Comparison of ENCODE assay signal across 21 cellular contexts in genomic region chr3:13728487-13728886, GRCh38.
DNase-seq lines count a peak whose midpoint lies in the region; ATAC-seq and TF ChIP-seq lines count a peak whose summit lies in the region.
"Had no signal": no experiment of that assay in that cellular context is flagged by ENCODE, and none has a peak within 500 bp of the region (broad histone marks: within the 10 kb centered on the region; RNA-seq: fewer than 3 reads in every experiment).

No MANE protein-coding gene starts in this region.

- peaks cover 23% of the 10 kb centered on the region for H3K4me1 ChIP-seq in GM23338 (ENCODE audit: insufficient read depth)
- peaks cover 29% of the 10 kb centered on the region for H3K4me1 ChIP-seq in HUES64 (ENCODE audit: insufficient read depth, low read length)
- H3K4me1 ChIP-seq: BLaER1 treated with 17β-estradiol and CSF1 and Interleukin-3, amounts not matched to agents 10 nM and 100 nM had no signal

- no peaks in the 10 kb centered on the region for H3F3A ChIP-seq in GM23338 (replicated peaks; ENCODE audit: low read depth)

- H3K9me3 ChIP-seq in HUES64 (ENCODE audit: insufficient read depth, low read depth, low read length) = peaks cover 15% of the 10 kb centered on the region; the same call in 1 of the 2 replicates

- peak overlapping the region; percentile 30; the same call in 1 of the 2 replicates for H3K9ac ChIP-seq in HUES64 (ENCODE audit: low read depth, low read length)
- H3K9ac ChIP-seq: BLaER1 treated with 17β-estradiol and CSF1 and Interleukin-3, amounts not matched to agents 10 nM and 100 nM; GM23248; KMS-11 had no signal

- no peaks in the 10 kb centered on the region for H3K9me2 ChIP-seq in GM23338 (ENCODE audit: insufficient read depth)

- ATAC-seq in GM23338 (peak; percentile 98), HG03159 (IDR thresholded peaks at IDR 0.05; ENCODE audit: unreplicated experiment) (no peak)

- H3K4me1 Mint-ChIP-seq in GM23338 (peaks cover 25% of the 10 kb centered on the region), chondrocyte (ENCODE audit: low read depth) (no peaks in the 10 kb centered on the region)

- WGBS in HUES64 = 13% methylated on average over 2 of the region's 2 CpGs

- DNase-seq in GM23338 (ENCODE audit: low spot score) = peak; percentile 73
- peak; percentile 54 for DNase-seq in iPS DF 19.7 (ENCODE audit: low read depth, low spot score)
- DNase-seq in iPS-NIHi11 (ENCODE audit: low spot score) = peak; percentile 26
- no peak for DNase-seq in NCI-H128 (lab: John Stamatoyannopoulos, UW; ENCODE audit: unreplicated experiment)
- no peak for DNase-seq in chondrocyte (ENCODE audit: low spot score)
- DNase-seq: AML-193; CD4-positive, alpha-beta T cell; GM23248; MM.1S; NCI-H1417; NCI-H1694 treated with DMSO at 0.1 percent for 48 hours; NCI-H2081; NCI-H2227 treated with DMSO at 0.1 percent for 48 hours; NCI-H526 treated with DMSO at 0.1 percent for 48 hours; Right ventricle myocardium superior; RPMI8226 had no signal

- peaks cover 8% of the 10 kb centered on the region for H3K27me3 Mint-ChIP-seq in GM23338 (ENCODE audit: insufficient read depth, low read depth, poor library complexity)
- peaks cover 48% of the 10 kb centered on the region for H3K27me3 Mint-ChIP-seq in chondrocyte (ENCODE audit: low read depth)

- H3K79me2 ChIP-seq in GM23338 (replicated peaks; ENCODE audit: insufficient read depth) = no peaks in the 10 kb centered on the region

- H4K20me1 ChIP-seq in GM23338 (replicated peaks; ENCODE audit: insufficient read depth) = no peaks in the 10 kb centered on the region
- H4K20me1 ChIP-seq: BLaER1 treated with 17β-estradiol and CSF1 and Interleukin-3, amounts not matched to agents 10 nM and 100 nM had no signal

- H3K27ac Mint-ChIP-seq in GM23338 (peak overlapping the region; percentile 91), chondrocyte (ENCODE audit: unreplicated experiment) (no peak overlapping the region)
- H3K27ac Mint-ChIP-seq: CD4-positive, alpha-beta T cell; IgD-negative memory B cell had no signal

- H3K27me3 ChIP-seq in GM23338 (ENCODE audit: insufficient read depth) (no peaks in the 10 kb centered on the region), HUES64 (ENCODE audit: insufficient read depth, low read length) (no peaks in the 10 kb centered on the region)
- H3K27me3 ChIP-seq: BLaER1 treated with 17β-estradiol and CSF1 and Interleukin-3, amounts not matched to agents 10 nM and 100 nM had no signal

- H2AFZ ChIP-seq in GM23338 = no peak overlapping the region
- H2AFZ ChIP-seq: GM23248 had no signal

- H3K4me2 ChIP-seq in GM23338 = peak overlapping the region; percentile 17
- H3K4me2 ChIP-seq: BLaER1 treated with 17β-estradiol and CSF1 and Interleukin-3, amounts not matched to agents 10 nM and 100 nM; KMS-11 had no signal

- H3K27ac ChIP-seq in GM23338 (ENCODE audit: low read depth) (peak overlapping the region; percentile 45), HUES64 (ENCODE audit: low read depth, low read length) (peak overlapping the region; percentile 72)
- H3K27ac ChIP-seq: BLaER1 treated with 17β-estradiol and CSF1 and Interleukin-3, amounts not matched to agents 10 nM and 100 nM; GM23248; KMS-11 had no signal

- peaks cover 8% of the 10 kb centered on the region; the same call in 2 of the 3 replicates for H3K36me3 Mint-ChIP-seq in GM23338 (ENCODE audit: low read depth)
- H3K36me3 Mint-ChIP-seq in chondrocyte (ENCODE audit: low read depth) = no peaks in the 10 kb centered on the region
- H3K36me3 Mint-ChIP-seq: IgD-negative memory B cell had no signal

- H3K4me3 Mint-ChIP-seq in GM23338 = peak overlapping the region; percentile 46
- H3K4me3 Mint-ChIP-seq in chondrocyte (ENCODE audit: unreplicated experiment) = no peak overlapping the region
- H3K4me3 Mint-ChIP-seq: CD4-positive, alpha-beta T cell; IgD-negative memory B cell had no signal

- TF ChIP-seq CTCF in GM23338 (conservative IDR thresholded peaks at IDR 0.05; ENCODE audit: low read depth in 2 of 2) = no peak
- TF ChIP-seq CTCF in chondrocyte (IDR thresholded peaks at IDR 0.05) = no peak

- peak overlapping the region; percentile 4; the same call in 1 of the 2 replicates for H3K4me3 ChIP-seq in GM23338
- 0 out of 2 replicates have a peak overlapping the region, but pooled peaks have one; percentile 17 for H3K4me3 ChIP-seq in HUES64 (ENCODE audit: low read length)
- H3K4me3 ChIP-seq: BLaER1 treated with 17β-estradiol and CSF1 and Interleukin-3, amounts not matched to agents 10 nM and 100 nM; GM23248 had no signal

- H3K36me3 ChIP-seq in GM23338 (ENCODE audit: insufficient read depth) (no peaks in the 10 kb centered on the region), HUES64 (ENCODE audit: insufficient read depth, low read length) (no peaks in the 10 kb centered on the region)
- H3K36me3 ChIP-seq: BLaER1 treated with 17β-estradiol and CSF1 and Interleukin-3, amounts not matched to agents 10 nM and 100 nM had no signal

- H3K9me3 Mint-ChIP-seq in GM23338 = peaks cover 21% of the 10 kb centered on the region
- H3K9me3 Mint-ChIP-seq in chondrocyte (ENCODE audit: low read depth) = peaks cover 24% of the 10 kb centered on the region

TF ChIP-seq in GM23338, 12 proteins besides CTCF, POLR2A, EP300 and RAD21:
- TF ChIP-seq ZNF462 (CRISPR knock-in tag; IDR thresholded peaks at IDR 0.05) = peak; percentile 87
- TF ChIP-seq ZNF114 (CRISPR knock-in tag; IDR thresholded peaks at IDR 0.05) = 0 out of 2 replicates have a peak, but pooled peaks have one; percentile 62
- TF ChIP-seq CREB1 (CRISPR knock-in tag; IDR thresholded peaks at IDR 0.05; ENCODE audit: low read depth) = no peak
- TF ChIP-seq NANOG (IDR thresholded peaks at IDR 0.05; ENCODE audit: borderline replicate concordance) = peak; percentile 90

Comparison
In these comparisons a context has a peak if more than half of its experiments do, and no peak if none do; other contexts are left out.
1. DNase-seq: peak in GM23338 (single experiment), iPS DF 19.7 (single experiment) and iPS-NIHi11 (single experiment); none in NCI-H128 (single experiment) and chondrocyte (single experiment).